Comparison of ENCODE assay signal across 8 cellular contexts in genomic region chr4:122139139-122139538, GRCh38.
"Had no signal": no experiment of that assay in that cellular context is flagged by ENCODE, and none has a peak within 500 bp of the region (broad histone marks: within the 10 kb centered on the region; RNA-seq: fewer than 3 reads in every experiment).

No MANE protein-coding gene starts in this region.

- DNase-seq: GDM1, GF-D8 had no signal

- H3K4me3 ChIP-seq: GM12878 had no signal

- FAIRE-seq: G401.6, GM12878, GM12891, GM12892, GM18507, GM19239 had no signal

- ATAC-seq: GM12878 had no signal
